ENCODE assay signal across 14 cellular contexts in genomic region chr2:216502776-216503629, GRCh38. TPM values are rescaled to one million over a fixed set of nuclear protein-coding genes. Genes with fewer than 3 reads are reported as not detected.
DNase-seq lines count a peak whose midpoint lies in the region; ATAC-seq, FAIRE-seq and TF ChIP-seq lines count a peak whose summit lies in the region.
"Had no signal": no experiment of that assay in that cellular context is flagged by ENCODE, and none has a peak within 500 bp of the region (broad histone marks: within the 10 kb centered on the region; RNA-seq: fewer than 3 reads in every experiment).

No MANE protein-coding gene starts in this region.

- WGBS in A549 (ENCODE audit: missing lambda C conversion rate), result 86% methylated on average over 8 of the region's 8 CpGs
- WGBS in mammary epithelial cell (ENCODE audit: low coverage, missing lambda C conversion rate), result 89% methylated on average over 8 of the region's 8 CpGs

- no peak for DNase-seq in A549 (ENCODE audit: low read depth in 1 of 2, low spot score in 1 of 2)
- DNase-seq in CD14-positive monocyte (ENCODE audit: low spot score), result no peak
- no peak for DNase-seq in OCI-LY7 (ENCODE audit: low spot score)
- no peak for DNase-seq in mammary epithelial cell
- DNase-seq in DMS79 (lab: John Stamatoyannopoulos, UW), result no peak
- no peak for DNase-seq in Ammon's horn (ENCODE audit: low spot score)
- DNase-seq: anterior cingulate cortex, dorsolateral prefrontal cortex, NCI-H1092 treated with DMSO at 0.1 percent for 48 hours, NCI-H446 treated with DMSO at 0.1 percent for 48 hours, PC-9, substantia nigra had no signal

- peaks cover 34% of the 10 kb centered on the region for H4K20me1 ChIP-seq in OCI-LY7 (ENCODE audit: insufficient read depth, low read length)
- H4K20me1 ChIP-seq in mammary epithelial cell (ENCODE audit: insufficient read depth, low read length), result peaks cover 5% of the 10 kb centered on the region

- H2AFZ ChIP-seq in OCI-LY7 (ENCODE audit: low read length) (no peak overlapping the region), mammary epithelial cell (ENCODE audit: low read depth, low read length) (no peak overlapping the region)
- H2AFZ ChIP-seq: PC-9 had no signal

- TF ChIP-seq CTCF in A549 (IDR thresholded peaks at IDR 0.05), result no peak
- no peak for TF ChIP-seq CTCF in CD14-positive monocyte (IDR thresholded peaks at IDR 0.05)
- TF ChIP-seq CTCF in OCI-LY7 (conservative IDR thresholded peaks at IDR 0.05; ENCODE audit: low read length), result no peak
- TF ChIP-seq CTCF in mammary epithelial cell (conservative IDR thresholded peaks at IDR 0.05 in 1 of 2, IDR thresholded peaks at IDR 0.05 in 1 of 2; ENCODE audit: extremely low read depth in 1 of 2, insufficient read depth in 1 of 2, low read depth in 1 of 2, low read length in 2 of 2), result no peak

- peak overlapping the region; percentile 91; the same call in 2 of the 3 replicates for H3K4me2 ChIP-seq in A549
- H3K4me2 ChIP-seq in OCI-LY7 (ENCODE audit: low read length), result peak overlapping the region; percentile 28
- peak overlapping the region; percentile 12 for H3K4me2 ChIP-seq in mammary epithelial cell (ENCODE audit: insufficient read depth, low read depth, low read length)

- H3K9me3 Mint-ChIP-seq in CD14-positive monocyte, result no peaks in the 10 kb centered on the region

- FAIRE-seq in A549 (lab: Jason Lieb, UNC), result no peak

- no peak overlapping the region for H3K9ac ChIP-seq in mammary epithelial cell (ENCODE audit: insufficient read depth, low read length)

- BruUV-seq in OCI-LY7 (replicated peaks; lab: Mats Ljungman, UMichigan) (no TSS peak), mammary epithelial cell (replicated peaks; lab: Mats Ljungman, UMichigan) (no TSS peak)

- H3K36me3 ChIP-seq in OCI-LY7 (ENCODE audit: insufficient read depth, low read length), result peaks cover 91% of the 10 kb centered on the region
- peaks cover 60% of the 10 kb centered on the region for H3K36me3 ChIP-seq in mammary epithelial cell (ENCODE audit: insufficient read depth, low read length)

- in situ Hi-C loops in mammary epithelial cell (cut with MboI; ENCODE audit: low sequenced_read_pairs in 2 of 2), result loop anchor here in 1 of 2 donors (25.0 kb wide), 1 partner anchor 1209 kb away; no protein-coding TSS in a partner anchor

- no peaks in the 10 kb centered on the region for H3K27me3 ChIP-seq in mammary epithelial cell (ENCODE audit: insufficient read depth, low read length)
- H3K27me3 ChIP-seq: dorsolateral prefrontal cortex had no signal

- H3K36me3 Mint-ChIP-seq in CD14-positive monocyte, result peaks cover 53 to 74% of the 10 kb centered on the region in 2 donors

- peak overlapping the region in 5 of 7 donors; percentile 24 to 64 (median 59) for H3K27ac Mint-ChIP-seq in CD14-positive monocyte

- CTCF ChIA-PET in A549 (lab: Yijun Ruan, JAX) (no interaction called here), OCI-LY7 (lab: Charles Lee; ENCODE audit: unreplicated experiment) (no interaction called here), mammary epithelial cell (lab: Charles Lee; ENCODE audit: low non-redundant PET) (no interaction called here)

- intact Hi-C loops in CD14-positive monocyte (cut with micrococcal nuclease), result no loop called here
- intact Hi-C loops in OCI-LY7 (cut with micrococcal nuclease; ENCODE audit: unreplicated experiment), result no loop called here
- intact Hi-C loops in mammary epithelial cell (cut with micrococcal nuclease), result no loop called here

- no peak overlapping the region for H3K4me3 Mint-ChIP-seq in CD14-positive monocyte

- POLR2A ChIA-PET in A549 (lab: Yijun Ruan, JAX), result no interaction called here
- POLR2A ChIA-PET in OCI-LY7 (lab: Charles Lee), result no interaction called here

- peaks cover 29% of the 10 kb centered on the region for H3K4me1 Mint-ChIP-seq in CD14-positive monocyte

- dilution Hi-C loops in mammary epithelial cell (cut with HindIII; ENCODE audit: low sequenced_read_pairs), result no loop called here

- no peaks in the 10 kb centered on the region for H3K9me2 ChIP-seq in OCI-LY7 (ENCODE audit: insufficient read depth, low read length)

- peaks cover 0 to 2% (median 0%) of the 10 kb centered on the region in 3 donors for H3K27me3 Mint-ChIP-seq in CD14-positive monocyte (ENCODE audit: low read depth in 3 of 3)

- H3K4me3 ChIP-seq in A549 (no peak overlapping the region), OCI-LY7 (ENCODE audit: low read depth, low read length, poor library complexity, severe bottlenecking) (no peak overlapping the region), mammary epithelial cell (replicated peaks in 1 of 3; ENCODE audit: insufficient read depth in 1 of 3, low read depth in 2 of 3, low read length in 3 of 3) (no peak overlapping the region)
- H3K4me3 ChIP-seq: dorsolateral prefrontal cortex, PC-9 had no signal

- no peak for ATAC-seq in A549
- ATAC-seq in HG02870 (IDR thresholded peaks at IDR 0.05; ENCODE audit: unreplicated experiment), result no peak
- no peak for ATAC-seq in GM18909 (IDR thresholded peaks at IDR 0.05; ENCODE audit: poor library complexity, unreplicated experiment)

- H3K27ac ChIP-seq in A549, result 0 out of 6 replicates have a peak overlapping the region, but pooled peaks of 1 of the 2 experiments have one; percentile 15
- H3K27ac ChIP-seq in OCI-LY7 (ENCODE audit: low read depth, low read length, poor library complexity, severe bottlenecking), result peak overlapping the region; percentile 6
- H3K27ac ChIP-seq in mammary epithelial cell (ENCODE audit: insufficient read depth, low read depth, low read length), result no peak overlapping the region
- H3K27ac ChIP-seq: dorsolateral prefrontal cortex, PC-9 had no signal

- H3K4me1 ChIP-seq in A549 (peaks cover 35% of the 10 kb centered on the region), OCI-LY7 (ENCODE audit: insufficient read depth, low read length, poor library complexity, severe bottlenecking) (peaks cover 36% of the 10 kb centered on the region), mammary epithelial cell (ENCODE audit: insufficient read depth, low read length) (peaks cover 20% of the 10 kb centered on the region)

- TF ChIP-seq RAD21 in A549 (conservative IDR thresholded peaks at IDR 0.05 in 1 of 2, IDR thresholded peaks at IDR 0.05 in 1 of 2), result no peak

- H3K79me2 ChIP-seq in OCI-LY7 (ENCODE audit: insufficient read depth, low read depth, low read length) (peaks cover 52% of the 10 kb centered on the region), mammary epithelial cell (ENCODE audit: insufficient read depth, low read length) (peaks cover 65% of the 10 kb centered on the region)

- H3K9me3 ChIP-seq in A549, result no peaks in the 10 kb centered on the region
- no peaks in the 10 kb centered on the region for H3K9me3 ChIP-seq in OCI-LY7 (ENCODE audit: low read length)
- no peaks in the 10 kb centered on the region for H3K9me3 ChIP-seq in mammary epithelial cell (replicated peaks; ENCODE audit: insufficient read depth, low read length)

- TF ChIP-seq EP300 in A549 (IDR thresholded peaks at IDR 0.05), result no peak

- TF ChIP-seq POLR2A in A549 (IDR thresholded peaks at IDR 0.05; ENCODE audit: low read length), result no peak

TF ChIP-seq in A549, 52 proteins besides CTCF, POLR2A, EP300 and RAD21:
- TF ChIP-seq POLR2AphosphoS2 (conservative IDR thresholded peaks at IDR 0.05; ENCODE audit: low read length), result peak; percentile 7; the same call in 1 of the 2 replicates
- TF ChIP-seq MYC (IDR thresholded peaks at IDR 0.05; ENCODE audit: borderline replicate concordance, low read length), result no peak
- 0 out of 2 replicates have a peak, but pooled peaks have one; percentile 7 for TF ChIP-seq TFCP2L1 (CRISPR knock-in tag; IDR thresholded peaks at IDR 0.05)
- TF ChIP-seq JUN (IDR thresholded peaks at IDR 0.05), result peak in 1 of 2 experiments; percentile 6; a peak in 2 of 5 replicates

RNA-seq across cellular contexts. Expression of gene RPL37A, which starts 4.4 kb away (rescaled TPM):
- polyA plus RNA-seq in A549 (2011; rRNA removed), result 4,046 and 4,130 TPM in 2 replicates
- polyA plus RNA-seq in A549 (2012; cell fraction: cytosol; rRNA removed), result 1,938 and 2,074 TPM in 2 replicates
- polyA plus RNA-seq in A549 (2012; cell fraction: nucleus; rRNA removed), result 702 and 1,256 TPM in 2 replicates
- polyA plus RNA-seq in A549 (2017; fragmentation: RNase III; extraction: RNeasy Plus Mini Kit Qiagen cat#74134 plus additional on column Dnase treatment), result 4,215 to 4,381 TPM (median 4,330 TPM) in 3 replicates
- polyA minus RNA-seq in A549 (2011; rRNA and poly(A)+ RNA removed), result 862 and 1,170 TPM in 2 replicates
- 1,000 to 10,000 TPM; 1,504 to 1,597 TPM for polyA plus RNA-seq in CD14-positive monocyte
- total RNA-seq in OCI-LY7 (2014; rRNA removed; shearing (Covaris generic)), result 4,020 and 4,194 TPM in 2 replicates
- 3,282 and 3,500 TPM in 2 replicates for total RNA-seq in OCI-LY7 (2022)
- total RNA-seq in mammary epithelial cell, result 1,000 to 10,000 TPM in 1 of 2 donors, 100 to 1,000 TPM in 1; 855 to 2,728 TPM
- 1,666 TPM for polyA plus RNA-seq in mammary epithelial cell
- polyA minus RNA-seq in mammary epithelial cell, result 996 TPM

Comparison
In these comparisons a context has a peak if more than half of its experiments do, and no peak if none do; other contexts are left out.
1. H3K4me2 ChIP-seq: peak in every context shown above with its lines; median percentile 91 in A549; 28 in OCI-LY7; 12 in mammary epithelial cell.